36 cellular contexts compared by ENCODE assay signal in genomic region chr12:22969521-22969920, GRCh38.
"Had no signal": no experiment of that assay in that cellular context is flagged by ENCODE, and none has a peak within 500 bp of the region (broad histone marks: within the 10 kb centered on the region; RNA-seq: fewer than 3 reads in every experiment).

No MANE protein-coding gene starts in this region.

- H3K4me3 Mint-ChIP-seq: activated B cell treated with CpG ODN at 0.5 μM for 24 hours; activated CD4-positive, alpha-beta memory T cell treated with anti-CD3 and anti-CD28 coated beads for 36 hours; activated CD8-positive, alpha-beta memory T cell treated with anti-CD3 and anti-CD28 coated beads, Interleukin-2, amount 10 ng/mL, durations not matched to agents 7 days and 5 days; activated CD8-positive, alpha-beta T cell treated with anti-CD3 and anti-CD28 coated beads, Interleukin-2, amount 10 ng/mL, durations not matched to agents 7 days and 5 days; activated naive CD4-positive, alpha-beta T cell treated with anti-CD3 and anti-CD28 coated beads for 36 hours; activated naive CD4-positive, alpha-beta T cell treated with anti-CD3 and anti-CD28 coated beads, Interleukin-2, amount 50 U/mL, for 24 hours; activated naive CD8-positive, alpha-beta T cell treated with anti-CD3 and anti-CD28 coated beads for 36 hours; activated naive CD8-positive, alpha-beta T cell treated with anti-CD3 and anti-CD28 coated beads, Interleukin-2, amount 50 U/mL, for 24 hours; activated T-helper 1 cell treated with anti-CD3 and anti-CD28 coated beads, Interleukin-12 subunit alpha, Interleukin-12 subunit beta, Interleukin-2, Interleukin-4 antibody, amounts not matched to agents 30 ng/mL and 10 ng/mL and 1 ng/mL, durations not matched to agents 14 hours and 24 hours and 36 hours; central memory CD8-positive, alpha-beta T cell; dendritic cell treated with granulocyte-macrophage colony-stimulating factor and Interleukin-4, amounts not matched to agents 40 ng/mL and 50 ng/mL, for 4 days; effector memory CD8-positive, alpha-beta T cell; T-helper 17 cell; T-helper 2 cell treated with Interferon-gamma antibody and Interleukin-4, amounts not matched to agents 5 μg/mL and 100 μg/mL, for 36 hours had no signal

- H3K27me3 Mint-ChIP-seq: activated naive CD4-positive, alpha-beta T cell treated with anti-CD3 and anti-CD28 coated beads, Interleukin-2, amount 50 U/mL, for 24 hours; activated naive CD8-positive, alpha-beta T cell treated with anti-CD3 and anti-CD28 coated beads for 36 hours; activated naive CD8-positive, alpha-beta T cell treated with anti-CD3 and anti-CD28 coated beads, Interleukin-2, amount 50 U/mL, for 24 hours; dendritic cell treated with granulocyte-macrophage colony-stimulating factor and Interleukin-4, amounts not matched to agents 40 ng/mL and 50 ng/mL, for 4 days had no signal

- H3K4me1 Mint-ChIP-seq: activated B cell treated with CpG ODN at 0.5 μM for 24 hours; activated CD8-positive, alpha-beta memory T cell treated with anti-CD3 and anti-CD28 coated beads, Interleukin-2, amount 10 ng/mL, durations not matched to agents 7 days and 5 days; activated naive CD4-positive, alpha-beta T cell treated with anti-CD3 and anti-CD28 coated beads, Interleukin-2, amount 50 U/mL, for 24 hours; activated naive CD8-positive, alpha-beta T cell treated with anti-CD3 and anti-CD28 coated beads for 36 hours; activated naive CD8-positive, alpha-beta T cell treated with anti-CD3 and anti-CD28 coated beads, Interleukin-2, amount 50 U/mL, for 24 hours; central memory CD8-positive, alpha-beta T cell; T-helper 17 cell had no signal

- H3K9me3 ChIP-seq: adrenal gland, gastrocnemius medialis, heart right ventricle had no signal

- DNase-seq: activated B cell treated with CpG ODN at 0.5 μM for 24 hours; activated CD4-positive, alpha-beta memory T cell treated with anti-CD3 and anti-CD28 coated beads for 36 hours; activated CD4-positive, alpha-beta T cell treated with anti-CD3 and anti-CD28 coated beads for 48 hours; activated CD4-positive, alpha-beta T cell treated with anti-CD3 and anti-CD28 coated beads, Interleukin-2, amount 50 U/mL, for 1 hour; activated CD8-positive, alpha-beta memory T cell treated with anti-CD3 and anti-CD28 coated beads, Interleukin-2, amount 10 ng/mL, durations not matched to agents 7 days and 5 days; activated CD8-positive, alpha-beta memory T cell treated with anti-CD3 and anti-CD28 coated beads, Interleukin-2, amount 50 U/mL, for 4 hours; activated CD8-positive, alpha-beta T cell treated with anti-CD3 and anti-CD28 coated beads, Interleukin-2, amount 10 ng/mL, durations not matched to agents 7 days and 5 days; activated effector memory CD4-positive, alpha-beta T cell treated with anti-CD3 and anti-CD28 coated beads, Interleukin-2, amount 50 U/mL, for 16 hours; activated naive CD4-positive, alpha-beta T cell treated with anti-CD3 and anti-CD28 coated beads for 36 hours; activated naive CD8-positive, alpha-beta T cell treated with anti-CD3 and anti-CD28 coated beads for 36 hours; activated naive CD8-positive, alpha-beta T cell treated with anti-CD3 and anti-CD28 coated beads, Interleukin-2, amount 50 U/mL, for 24 hours; activated T-cell treated with anti-CD3 and anti-CD28 coated beads, Interleukin-2, amount 50 U/mL, for 1 hour; activated T-cell treated with anti-CD3 and anti-CD28 coated beads, Interleukin-2, amount 50 U/mL, for 48 hours; adrenal gland; amygdala; aorta; brain microvascular endothelial cell; dorsolateral prefrontal cortex; effector memory CD8-positive, alpha-beta T cell; foreskin keratinocyte; gastrocnemius medialis; glutamatergic neuron; heart right ventricle; T-helper 1 cell; T-helper 17 cell; T1000; WERI-Rb-1 had no signal

- H3K36me3 ChIP-seq: adrenal gland, brain microvascular endothelial cell, gastrocnemius medialis, heart right ventricle, WERI-Rb-1 had no signal

- ATAC-seq: activated CD4-positive, CD25-positive, alpha-beta regulatory T cell treated with anti-CD3 and anti-CD28 coated beads, Interleukin-2, amount 50 U/mL, for 24 hours; activated CD8-positive, alpha-beta memory T cell treated with anti-CD3 and anti-CD28 coated beads, Interleukin-2, amount 10 ng/mL, durations not matched to agents 7 days and 5 days; activated CD8-positive, alpha-beta T cell treated with anti-CD3 and anti-CD28 coated beads, Interleukin-2, amount 10 ng/mL, durations not matched to agents 7 days and 5 days; activated naive CD8-positive, alpha-beta T cell treated with anti-CD3 and anti-CD28 coated beads, Interleukin-2, amount 50 U/mL, for 24 hours; effector memory CD8-positive, alpha-beta T cell; foreskin keratinocyte; gastrocnemius medialis; heart right ventricle; T-helper 17 cell had no signal

- H3K27ac ChIP-seq: adrenal gland, brain microvascular endothelial cell, coronary artery, epithelial cell of prostate, foreskin keratinocyte, gastrocnemius medialis, heart right ventricle, WERI-Rb-1 had no signal

- H3K9me3 Mint-ChIP-seq: activated B cell treated with CpG ODN at 0.5 μM for 24 hours; activated CD4-positive, alpha-beta memory T cell treated with anti-CD3 and anti-CD28 coated beads for 36 hours; activated naive CD4-positive, alpha-beta T cell treated with anti-CD3 and anti-CD28 coated beads, Interleukin-2, amount 50 U/mL, for 24 hours; activated naive CD8-positive, alpha-beta T cell treated with anti-CD3 and anti-CD28 coated beads for 36 hours; activated naive CD8-positive, alpha-beta T cell treated with anti-CD3 and anti-CD28 coated beads, Interleukin-2, amount 50 U/mL, for 24 hours; activated T-helper 1 cell treated with anti-CD3 and anti-CD28 coated beads, Interleukin-12 subunit alpha, Interleukin-12 subunit beta, Interleukin-2, Interleukin-4 antibody, amounts not matched to agents 30 ng/mL and 10 ng/mL and 1 ng/mL, durations not matched to agents 14 hours and 24 hours and 36 hours; activated T-helper 2 cell treated with anti-CD3 and anti-CD28 coated beads, Interferon-gamma antibody, Interleukin-2, Interleukin-4, amounts not matched to agents 10 μg/mL and 5 μg/mL and 100 μg/mL, durations not matched to agents 14 hours and 24 hours and 36 hours; effector memory CD8-positive, alpha-beta T cell; T-helper 2 cell treated with Interferon-gamma antibody and Interleukin-4, amounts not matched to agents 5 μg/mL and 100 μg/mL, for 36 hours had no signal

- H3K27me3 ChIP-seq: adrenal gland, brain microvascular endothelial cell, dorsolateral prefrontal cortex, gastrocnemius medialis, heart right ventricle had no signal

- H3K27ac Mint-ChIP-seq: activated B cell treated with CpG ODN at 0.5 μM for 24 hours; activated CD4-positive, alpha-beta memory T cell treated with anti-CD3 and anti-CD28 coated beads for 36 hours; activated CD8-positive, alpha-beta memory T cell treated with anti-CD3 and anti-CD28 coated beads, Interleukin-2, amount 10 ng/mL, durations not matched to agents 7 days and 5 days; activated CD8-positive, alpha-beta T cell treated with anti-CD3 and anti-CD28 coated beads, Interleukin-2, amount 10 ng/mL, durations not matched to agents 7 days and 5 days; activated naive CD4-positive, alpha-beta T cell treated with anti-CD3 and anti-CD28 coated beads for 36 hours; activated naive CD4-positive, alpha-beta T cell treated with anti-CD3 and anti-CD28 coated beads, Interleukin-2, amount 50 U/mL, for 24 hours; activated naive CD8-positive, alpha-beta T cell treated with anti-CD3 and anti-CD28 coated beads for 36 hours; activated naive CD8-positive, alpha-beta T cell treated with anti-CD3 and anti-CD28 coated beads, Interleukin-2, amount 50 U/mL, for 24 hours; activated T-helper 1 cell treated with anti-CD3 and anti-CD28 coated beads, Interleukin-12 subunit alpha, Interleukin-12 subunit beta, Interleukin-2, Interleukin-4 antibody, amounts not matched to agents 30 ng/mL and 10 ng/mL and 1 ng/mL, durations not matched to agents 14 hours and 24 hours and 36 hours; activated T-helper 2 cell treated with anti-CD3 and anti-CD28 coated beads, Interferon-gamma antibody, Interleukin-2, Interleukin-4, amounts not matched to agents 10 μg/mL and 5 μg/mL and 100 μg/mL, durations not matched to agents 14 hours and 24 hours and 36 hours; dendritic cell treated with granulocyte-macrophage colony-stimulating factor and Interleukin-4, amounts not matched to agents 40 ng/mL and 50 ng/mL, for 4 days; effector memory CD8-positive, alpha-beta T cell; T-helper 17 cell; T-helper 2 cell treated with Interferon-gamma antibody and Interleukin-4, amounts not matched to agents 5 μg/mL and 100 μg/mL, for 36 hours had no signal

- H3K4me3 ChIP-seq: adrenal gland, coronary artery, dorsolateral prefrontal cortex, gastrocnemius medialis, heart right ventricle had no signal

- H3K4me1 ChIP-seq: adrenal gland, foreskin keratinocyte, gastrocnemius medialis, heart right ventricle had no signal

- H3K36me3 Mint-ChIP-seq: activated CD4-positive, alpha-beta memory T cell treated with anti-CD3 and anti-CD28 coated beads for 36 hours; activated CD8-positive, alpha-beta memory T cell treated with anti-CD3 and anti-CD28 coated beads, Interleukin-2, amount 10 ng/mL, durations not matched to agents 7 days and 5 days; activated naive CD4-positive, alpha-beta T cell treated with anti-CD3 and anti-CD28 coated beads, Interleukin-2, amount 50 U/mL, for 24 hours; activated naive CD8-positive, alpha-beta T cell treated with anti-CD3 and anti-CD28 coated beads for 36 hours had no signal
